ENCODE assay signal across 9 cellular contexts in genomic region chr13:77338961-77339401, GRCh38. TPM values are rescaled to one million over a fixed set of nuclear protein-coding genes. Genes with fewer than 3 reads are reported as not detected.
DNase-seq lines count a peak whose midpoint lies in the region; ATAC-seq and TF ChIP-seq lines count a peak whose summit lies in the region.
"Had no signal": no experiment of that assay in that cellular context is flagged by ENCODE, and none has a peak within 500 bp of the region (broad histone marks: within the 10 kb centered on the region; RNA-seq: fewer than 3 reads in every experiment).

No MANE protein-coding gene starts in this region.

- H3K36me3 ChIP-seq in right atrium auricular region = no peaks in the 10 kb centered on the region
- no peaks in the 10 kb centered on the region for H3K36me3 ChIP-seq in OCI-LY3 (replicated peaks; ENCODE audit: low read depth, low read length)

- H3K79me2 ChIP-seq in OCI-LY3 (ENCODE audit: low read length) = no peaks in the 10 kb centered on the region

- H3K4me3 Mint-ChIP-seq in stimulated activated memory B cell treated with anti-CD40 and anti-IgM and Interleukin-4, amounts not matched to agents 10 μg/mL and 1 μg/mL and 100 μg/mL, for 72 hours = peak overlapping the region; percentile 7

- H3K27me3 ChIP-seq in right atrium auricular region (no peaks in the 10 kb centered on the region), OCI-LY3 (ENCODE audit: low read depth, low read length) (0 out of 2 replicates have a peak, but pooled peaks cover 3% of the 10 kb centered on the region)

- peak overlapping the region; percentile 78 for H3K4me2 ChIP-seq in OCI-LY3 (ENCODE audit: low read length)

- ATAC-seq in Right ventricle myocardium inferior (peak; percentile 64), HG03039 (IDR thresholded peaks at IDR 0.05; ENCODE audit: unreplicated experiment) (peak; percentile 51)
- peak; percentile 89 for ATAC-seq in stimulated activated memory B cell treated with anti-CD40 and anti-IgM and Interleukin-4, amounts not matched to agents 10 μg/mL and 1 μg/mL and 100 μg/mL, for 72 hours
- ATAC-seq: K562 had no signal

- H3K4me3 ChIP-seq in right atrium auricular region (no peak overlapping the region), OCI-LY3 (ENCODE audit: low read length) (peak overlapping the region; percentile 60)
- H3K4me3 ChIP-seq: K562 had no signal

- DNase-seq in Right ventricle myocardium inferior (ENCODE audit: missing footprints) (no peak), right atrium auricular region (ENCODE audit: low spot score) (no peak), HPDE6-E6E7 (ENCODE audit: extremely low spot score) (no peak), dermis blood vessel endothelial cell (no peak), NCI-H69 (lab: John Stamatoyannopoulos, UW) (no peak)

- intact Hi-C loops in Right ventricle myocardium inferior (cut with DNase I) = no loop called here

- H3K9me3 ChIP-seq in right atrium auricular region (no peaks in the 10 kb centered on the region), OCI-LY3 (ENCODE audit: insufficient read depth, low read length) (no peaks in the 10 kb centered on the region)

- TF ChIP-seq CTCF in right atrium auricular region (IDR thresholded peaks at IDR 0.05) (no peak), OCI-LY3 (IDR thresholded peaks at IDR 0.05; ENCODE audit: low read depth, low read length) (no peak)

- H3K27ac Mint-ChIP-seq in stimulated activated memory B cell treated with anti-CD40 and anti-IgM and Interleukin-4, amounts not matched to agents 10 μg/mL and 1 μg/mL and 100 μg/mL, for 72 hours = peak overlapping the region; percentile 74

- H3K9me3 Mint-ChIP-seq in stimulated activated memory B cell treated with anti-CD40 and anti-IgM and Interleukin-4, amounts not matched to agents 10 μg/mL and 1 μg/mL and 100 μg/mL, for 72 hours = no peaks in the 10 kb centered on the region

- no peaks in the 10 kb centered on the region for H3K27me3 Mint-ChIP-seq in stimulated activated memory B cell treated with anti-CD40 and anti-IgM and Interleukin-4, amounts not matched to agents 10 μg/mL and 1 μg/mL and 100 μg/mL, for 72 hours

- peak overlapping the region; percentile 66 for H3K9ac ChIP-seq in OCI-LY3 (ENCODE audit: low read length)

- H3K4me1 ChIP-seq in right atrium auricular region = no peaks in the 10 kb centered on the region
- peaks cover 60% of the 10 kb centered on the region for H3K4me1 ChIP-seq in OCI-LY3 (ENCODE audit: low read length)

- H3K36me3 Mint-ChIP-seq in stimulated activated memory B cell treated with anti-CD40 and anti-IgM and Interleukin-4, amounts not matched to agents 10 μg/mL and 1 μg/mL and 100 μg/mL, for 72 hours = no peaks in the 10 kb centered on the region

- H3K27ac ChIP-seq in right atrium auricular region = no peak overlapping the region
- peak overlapping the region; percentile 91 for H3K27ac ChIP-seq in OCI-LY3 (ENCODE audit: low read length)

- H3K4me1 Mint-ChIP-seq in stimulated activated memory B cell treated with anti-CD40 and anti-IgM and Interleukin-4, amounts not matched to agents 10 μg/mL and 1 μg/mL and 100 μg/mL, for 72 hours = peaks cover 76% of the 10 kb centered on the region

- no peak overlapping the region for H2AFZ ChIP-seq in OCI-LY3 (ENCODE audit: low read depth, low read length)

- H4K20me1 ChIP-seq in OCI-LY3 (ENCODE audit: insufficient read depth, low read length) = no peaks in the 10 kb centered on the region

RNA-seq across cellular contexts. Expression of gene MYCBP2, which starts 12.1 kb away (rescaled TPM):
- total RNA-seq in Right ventricle myocardium inferior = 40.7 TPM
- total RNA-seq in right atrium auricular region = 10 to 100 TPM; 78.6 to 91.2 TPM
- total RNA-seq in dermis blood vessel endothelial cell = 169 and 214 TPM in 2 replicates
